In the genomic region with DNA sequence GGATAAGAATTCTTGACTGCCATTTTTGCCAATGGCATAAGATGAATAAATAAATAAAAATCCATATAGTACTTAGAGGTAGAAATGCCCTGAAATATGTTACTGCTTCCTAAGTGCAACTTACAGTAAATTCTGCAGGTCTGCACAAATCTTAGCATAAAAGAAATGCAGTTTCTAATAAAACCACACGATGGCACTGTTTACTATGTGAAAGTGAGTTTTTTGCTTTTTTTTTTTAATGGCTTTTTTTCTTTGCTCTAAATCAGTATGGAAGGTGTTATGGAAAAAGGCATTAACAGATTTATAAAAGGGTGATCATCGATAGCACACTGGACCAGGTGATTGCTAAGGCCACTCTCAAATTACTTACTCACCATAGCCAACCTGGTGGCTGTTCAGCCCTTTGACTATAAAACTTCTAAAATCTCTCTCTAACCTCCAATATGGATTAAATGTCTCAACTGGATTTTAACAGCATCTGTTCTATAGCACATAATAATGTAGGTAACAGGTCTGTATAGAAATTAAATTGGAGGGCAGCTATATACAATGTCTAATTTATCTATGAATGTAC, we compare ENCODE assay signal across 8 cellular contexts. TPM values are rescaled to one million over a fixed set of nuclear protein-coding genes. Genes with fewer than 3 reads are reported as not detected.
DNase-seq lines count a peak whose midpoint lies in the region; ATAC-seq, FAIRE-seq and TF ChIP-seq lines count a peak whose summit lies in the region.

No MANE protein-coding gene starts in this region.

- no peaks in the 10 kb centered on the region for H3K9me1 ChIP-seq in keratinocyte (ENCODE audit: control insufficient read depth, extremely low read depth, insufficient read depth, low read length)

- no peak overlapping the region for H3K4me3 ChIP-seq in keratinocyte (ENCODE audit: control insufficient read depth in 2 of 3, extremely low read depth in 1 of 3, insufficient read depth in 2 of 3, low read depth in 1 of 3, low read length in 3 of 3)
- no peak overlapping the region for H3K4me3 ChIP-seq in aorta (ENCODE audit: low read length in 2 of 2)

- dilution Hi-C loops in keratinocyte (cut with MboI; ENCODE audit: extremely low pct_ligation_motif_present, low sequenced_read_pairs), result no loop called here

- H3K9ac ChIP-seq in keratinocyte (ENCODE audit: control insufficient read depth, extremely low read depth, insufficient read depth, low read length), result no peak overlapping the region

- WGBS in aorta, 2 donors, result 15 to 16% methylated on average over 2 of the region's 2 CpGs

- ATAC-seq in aorta (ENCODE audit: low FRiP score) (peak; percentile 29), GM19035 (IDR thresholded peaks at IDR 0.05; ENCODE audit: unreplicated experiment) (no peak)

- no peaks in the 10 kb centered on the region for H3K9me3 ChIP-seq in keratinocyte (ENCODE audit: control insufficient read depth, low read depth, low read length)
- no peaks in the 10 kb centered on the region for H3K9me3 ChIP-seq in aorta (ENCODE audit: control insufficient read depth, low read length)

- no peaks in the 10 kb centered on the region for H3K79me2 ChIP-seq in keratinocyte (ENCODE audit: control insufficient read depth, insufficient read depth, low read length)

- no peaks in the 10 kb centered on the region for H4K20me1 ChIP-seq in keratinocyte (ENCODE audit: control insufficient read depth, extremely low read depth, insufficient read depth, low read length)

- TF ChIP-seq CTCF in keratinocyte (optimal IDR thresholded peaks at IDR 0.05 in 1 of 3, IDR thresholded peaks at IDR 0.05 in 1 of 3, conservative IDR thresholded peaks at IDR 0.05 in 1 of 3; ENCODE audit: extremely low read depth in 1 of 3, insufficient read depth in 2 of 3, low read length in 3 of 3), result peak in 2 of 3 experiments; percentile 21 to 47

- H3K4me1 ChIP-seq in keratinocyte (ENCODE audit: control insufficient read depth, extremely low read depth, insufficient read depth, low read length) (no peaks in the 10 kb centered on the region), aorta (ENCODE audit: control insufficient read depth in 1 of 2, insufficient read depth in 2 of 2, low read length in 2 of 2) (no peaks in the 10 kb centered on the region)

- intact Hi-C loops in aorta (cut with DNase I), result loop anchor here in 1 of 2 donors (2.0 kb wide), 1 partner anchor 775 kb away; no protein-coding TSS in a partner anchor

- H2AFZ ChIP-seq in keratinocyte (ENCODE audit: control insufficient read depth, low read length), result no peak overlapping the region

- H3K4me2 ChIP-seq in keratinocyte (ENCODE audit: control insufficient read depth, extremely low read depth, insufficient read depth, low read depth, low read length), result no peak overlapping the region

- peaks cover 0 to 2% of the 10 kb centered on the region in 2 experiments for H3K36me3 ChIP-seq in keratinocyte (ENCODE audit: control insufficient read depth in 2 of 2, extremely low read depth in 1 of 2, insufficient read depth in 2 of 2, low read length in 2 of 2)
- H3K36me3 ChIP-seq in aorta (ENCODE audit: control insufficient read depth in 1 of 2, insufficient read depth in 2 of 2, low read length in 1 of 2), result peaks cover 0 to 2% of the 10 kb centered on the region in 2 donors

- H3K27me3 ChIP-seq in keratinocyte (ENCODE audit: control insufficient read depth, extremely low read depth, insufficient read depth, low read length) (no peaks in the 10 kb centered on the region), aorta (ENCODE audit: control insufficient read depth in 1 of 2, insufficient read depth in 2 of 2, low read length in 1 of 2) (no peaks in the 10 kb centered on the region)

- H3K27ac ChIP-seq in keratinocyte (ENCODE audit: control insufficient read depth, insufficient read depth, low read length) (no peak overlapping the region), aorta (ENCODE audit: low read depth in 1 of 2, low read length in 2 of 2) (no peak overlapping the region), substantia nigra (ENCODE audit: low read depth, low read length, poor library complexity, severe bottlenecking) (no peak overlapping the region)

- peak; percentile 29 for FAIRE-seq in keratinocyte (lab: Jason Lieb, UNC)

- DNase-seq in NCI-H1417 (lab: John Stamatoyannopoulos, UW) (peak; percentile 17 to 76 (median 45)), NCI-H1417 treated with DMSO at 0.1 percent for 48 hours (lab: John Stamatoyannopoulos, UW) (no peak), NCI-H1694 (lab: John Stamatoyannopoulos, UW) (peak; percentile 9), amniotic epithelial cell (ENCODE audit: low read depth) (peak; percentile 42), keratinocyte (ENCODE audit: low read depth, low spot score) (no peak), aorta (no peak), substantia nigra (lab: John Stamatoyannopoulos, UW) (no peak)

RNA-seq across cellular contexts. Expression of gene AHI1, which starts 45.8 kb away (rescaled TPM):
- polyA plus RNA-seq in keratinocyte (4.1 to 7.0 TPM (median 5.1 TPM) in 3 replicates), aorta (10 to 100 TPM in 1 of 2 donors, 1 to 10 TPM in 1; 4.1 to 28.8 TPM)
- 33.9 TPM for polyA plus RNA-seq in keratinocyte (2011; ENCODE audit: low read depth)
- polyA plus RNA-seq in keratinocyte (2011; cell fraction: cytosol; rRNA removed), result 2.7 and 4.5 TPM in 2 replicates
- polyA plus RNA-seq in keratinocyte (2011; cell fraction: nucleus; rRNA removed), result 6.9 and 11.6 TPM in 2 replicates
- polyA plus RNA-seq in keratinocyte (2012; ENCODE audit: low replicate concordance), result 3.1 and 8.9 TPM in 2 replicates
- polyA minus RNA-seq in keratinocyte, result 1.1 to 14.9 TPM (median 5.9 TPM) in 3 replicates
- polyA minus RNA-seq in keratinocyte (2011; cell fraction: cytosol; rRNA and poly(A)+ RNA removed), result 5.2 TPM
- 13.2 and 22.0 TPM in 2 replicates for polyA minus RNA-seq in keratinocyte (2011; cell fraction: nucleus; rRNA and poly(A)+ RNA removed)
- total RNA-seq in aorta, result 10 to 100 TPM; 44.9 to 65.5 TPM

Comparison
In these comparisons a context has a peak if more than half of its experiments do, and no peak if none do; other contexts are left out.
1. DNase-seq: peak in NCI-H1417 (3 of 3), NCI-H1694 (single experiment) and amniotic epithelial cell (single experiment); none in NCI-H1417 treated with DMSO at 0.1 percent for 48 hours (single experiment), keratinocyte (single experiment), aorta (0 of 2) and substantia nigra (0 of 49).